ENCODE assay signal across 8 cellular contexts in the genomic region with DNA sequence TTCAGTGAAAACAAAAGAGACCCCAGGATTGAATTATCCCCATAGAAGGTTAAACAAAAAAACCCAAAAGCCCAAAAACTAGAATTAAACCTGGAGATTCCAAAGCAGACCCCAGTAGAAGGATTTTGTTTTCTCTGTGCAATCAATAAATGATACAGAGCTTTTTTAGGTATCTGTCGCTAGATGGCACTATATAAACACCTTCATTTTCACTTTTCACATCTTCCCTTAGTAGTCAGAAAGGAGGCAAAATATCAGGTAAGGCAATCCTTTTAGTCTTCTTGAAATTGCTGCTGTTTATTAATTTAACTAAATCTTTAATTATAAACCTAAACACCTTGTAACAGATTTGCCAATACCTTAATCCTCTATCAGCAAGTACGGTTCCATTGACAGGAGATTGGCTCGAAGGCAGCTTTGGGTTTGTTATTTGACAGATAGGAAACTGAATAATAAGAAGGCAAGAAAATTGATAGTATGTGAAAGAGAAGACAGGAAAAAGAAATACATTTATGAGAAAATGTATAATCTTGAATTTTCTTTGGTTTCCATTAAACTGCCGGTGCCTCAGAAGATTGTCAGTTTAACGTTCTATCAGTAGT. TPM values are rescaled to one million over a fixed set of nuclear protein-coding genes. Genes with fewer than 3 reads are reported as not detected.
A peak's percentile ranks its signal among the peaks of the same experiment; 100 is the strongest.
DNase-seq lines count a peak whose midpoint lies in the region; ATAC-seq and TF ChIP-seq lines count a peak whose summit lies in the region.

No MANE protein-coding gene starts in this region.

- peaks cover 12% of the 10 kb centered on the region for H3K27me3 Mint-ChIP-seq in T-helper 17 cell
- no peaks in the 10 kb centered on the region for H3K27me3 Mint-ChIP-seq in stimulated activated naive CD8-positive, alpha-beta T cell treated with anti-CD3 and anti-CD28 coated beads, Interleukin-15, amount 100 ng/mL, for 72 hours
- peaks cover 3% of the 10 kb centered on the region for H3K27me3 Mint-ChIP-seq in activated naive CD8-positive, alpha-beta T cell treated with anti-CD3 and anti-CD28 coated beads, Interleukin-2, amount 50 U/mL, for 24 hours

- no peak overlapping the region for H3K4me3 ChIP-seq in thoracic aorta

- H3K27ac Mint-ChIP-seq in T-helper 17 cell, result no peak overlapping the region
- no peak overlapping the region for H3K27ac Mint-ChIP-seq in stimulated activated naive CD8-positive, alpha-beta T cell treated with anti-CD3 and anti-CD28 coated beads, Interleukin-15, amount 100 ng/mL, for 72 hours
- no peak overlapping the region for H3K27ac Mint-ChIP-seq in activated naive CD8-positive, alpha-beta T cell treated with anti-CD3 and anti-CD28 coated beads, Interleukin-2, amount 50 U/mL, for 24 hours

- H3K4me3 Mint-ChIP-seq in T-helper 17 cell, result no peak overlapping the region
- H3K4me3 Mint-ChIP-seq in stimulated activated naive CD8-positive, alpha-beta T cell treated with anti-CD3 and anti-CD28 coated beads, Interleukin-15, amount 100 ng/mL, for 72 hours, result no peak overlapping the region
- H3K4me3 Mint-ChIP-seq in activated naive CD8-positive, alpha-beta T cell treated with anti-CD3 and anti-CD28 coated beads, Interleukin-2, amount 50 U/mL, for 24 hours, result no peak overlapping the region

- no peaks in the 10 kb centered on the region for H3K27me3 ChIP-seq in thoracic aorta (replicated peaks; ENCODE audit: insufficient read depth)

- H3K9me3 ChIP-seq in T-helper 17 cell (ENCODE audit: control insufficient read depth, low read length, poor library complexity, severe bottlenecking) (no peaks in the 10 kb centered on the region), thoracic aorta (no peaks in the 10 kb centered on the region)

- TF ChIP-seq CTCF in thoracic aorta (IDR thresholded peaks at IDR 0.05), result peak; percentile 48

- H3K27ac ChIP-seq in thoracic aorta, result no peak overlapping the region

- peaks cover 14% of the 10 kb centered on the region for H3K4me1 Mint-ChIP-seq in T-helper 17 cell
- no peaks in the 10 kb centered on the region for H3K4me1 Mint-ChIP-seq in stimulated activated naive CD8-positive, alpha-beta T cell treated with anti-CD3 and anti-CD28 coated beads, Interleukin-15, amount 100 ng/mL, for 72 hours
- no peaks in the 10 kb centered on the region for H3K4me1 Mint-ChIP-seq in activated naive CD8-positive, alpha-beta T cell treated with anti-CD3 and anti-CD28 coated beads, Interleukin-2, amount 50 U/mL, for 24 hours

- H3K36me3 Mint-ChIP-seq in T-helper 17 cell (ENCODE audit: low read depth), result no peaks in the 10 kb centered on the region
- no peaks in the 10 kb centered on the region for H3K36me3 Mint-ChIP-seq in activated naive CD8-positive, alpha-beta T cell treated with anti-CD3 and anti-CD28 coated beads, Interleukin-2, amount 50 U/mL, for 24 hours (ENCODE audit: low read depth)

- H3K36me3 ChIP-seq in thoracic aorta, result no peaks in the 10 kb centered on the region

- DNase-seq in EH (ENCODE audit: low read depth) (peak; percentile 53), M059J (ENCODE audit: low read depth) (peak; percentile 59), T-helper 17 cell (no peak), globus pallidus (ENCODE audit: low spot score) (peak; percentile 38), thoracic aorta (ENCODE audit: low spot score) (no peak)
- no peak for DNase-seq in stimulated activated naive CD8-positive, alpha-beta T cell treated with anti-CD3 and anti-CD28 coated beads, Interleukin-15, amount 100 ng/mL, for 72 hours
- DNase-seq in activated naive CD8-positive, alpha-beta T cell treated with anti-CD3 and anti-CD28 coated beads, Interleukin-2, amount 50 U/mL, for 24 hours, result no peak

- no peaks in the 10 kb centered on the region for H3K9me3 Mint-ChIP-seq in stimulated activated naive CD8-positive, alpha-beta T cell treated with anti-CD3 and anti-CD28 coated beads, Interleukin-15, amount 100 ng/mL, for 72 hours
- no peaks in the 10 kb centered on the region for H3K9me3 Mint-ChIP-seq in activated naive CD8-positive, alpha-beta T cell treated with anti-CD3 and anti-CD28 coated beads, Interleukin-2, amount 50 U/mL, for 24 hours

- ATAC-seq in GM21367 (IDR thresholded peaks at IDR 0.05; ENCODE audit: unreplicated experiment) (peak; percentile 62), T-helper 17 cell (peak; percentile 53), thoracic aorta (ENCODE audit: insufficient number of reproducible peaks, low FRiP score, low read depth) (no peak)
- no peak for ATAC-seq in stimulated activated naive CD8-positive, alpha-beta T cell treated with anti-CD3 and anti-CD28 coated beads, Interleukin-15, amount 100 ng/mL, for 72 hours
- no peak for ATAC-seq in activated naive CD8-positive, alpha-beta T cell treated with anti-CD3 and anti-CD28 coated beads, Interleukin-2, amount 50 U/mL, for 24 hours

- H3K4me1 ChIP-seq in thoracic aorta (ENCODE audit: control insufficient read depth in 1 of 2, low read depth in 2 of 2), result no peaks in the 10 kb centered on the region

RNA-seq across cellular contexts. Expression of gene IBTK, which starts 23.3 kb away (rescaled TPM):
- total RNA-seq in M059J (2014; rRNA removed; shearing (Covaris generic)), result 27.7 and 36.7 TPM in 2 replicates
- total RNA-seq in T-helper 17 cell (10 to 100 TPM; 20.3 to 22.2 TPM), thoracic aorta (10 to 100 TPM; 18.1 to 36.8 TPM)

Comparison
In these comparisons a context has a peak if more than half of its experiments do, and no peak if none do; other contexts are left out.
1. DNase-seq: peak in EH (single experiment), M059J (single experiment) and globus pallidus (single experiment); none in T-helper 17 cell (0 of 3), thoracic aorta (single experiment), stimulated activated naive CD8-positive, alpha-beta T cell treated with anti-CD3 and anti-CD28 coated beads, Interleukin-15, amount 100 ng/mL, for 72 hours (0 of 2) and activated naive CD8-positive, alpha-beta T cell treated with anti-CD3 and anti-CD28 coated beads, Interleukin-2, amount 50 U/mL, for 24 hours (single experiment).
2. ATAC-seq: peak in GM21367 (single experiment) and T-helper 17 cell (single experiment); none in thoracic aorta (single experiment), stimulated activated naive CD8-positive, alpha-beta T cell treated with anti-CD3 and anti-CD28 coated beads, Interleukin-15, amount 100 ng/mL, for 72 hours (single experiment) and activated naive CD8-positive, alpha-beta T cell treated with anti-CD3 and anti-CD28 coated beads, Interleukin-2, amount 50 U/mL, for 24 hours (single experiment).